ENCODE assay signal across 23 cellular contexts in genomic region chr2:234673961-234674759, GRCh38.
A peak's percentile ranks its signal among the peaks of the same experiment; 100 is the strongest.
DNase-seq lines count a peak whose midpoint lies in the region; ATAC-seq and TF ChIP-seq lines count a peak whose summit lies in the region.
"Had no signal": no experiment of that assay in that cellular context is flagged by ENCODE, and none has a peak within 500 bp of the region (broad histone marks: within the 10 kb centered on the region; RNA-seq: fewer than 3 reads in every experiment).

No MANE protein-coding gene starts in this region.

- TF ChIP-seq POLR2A in esophagus muscularis mucosa (IDR thresholded peaks at IDR 0.05; ENCODE audit: low read depth): no peak

- TF ChIP-seq EP300 in esophagus muscularis mucosa (IDR thresholded peaks at IDR 0.05): no peak

- ATAC-seq in HG02642 (IDR thresholded peaks at IDR 0.05; ENCODE audit: poor library complexity, unreplicated experiment): no peak

- H3K27ac ChIP-seq in esophagus muscularis mucosa (replicated peaks in 1 of 4) (no peak overlapping the region), neural progenitor cell (no peak overlapping the region)
- H3K27ac ChIP-seq: cardiac muscle cell, thoracic aorta had no signal

- H3K36me3 ChIP-seq in Caco-2 (ENCODE audit: control insufficient read depth, insufficient read depth, low read length): no peaks in the 10 kb centered on the region
- H3K36me3 ChIP-seq in esophagus muscularis mucosa: no peaks in the 10 kb centered on the region
- H3K36me3 ChIP-seq in neural progenitor cell: no peaks in the 10 kb centered on the region
- H3K36me3 ChIP-seq: adrenal gland, cardiac muscle cell, thoracic aorta had no signal

- peaks cover 11% of the 10 kb centered on the region for H3K4me1 Mint-ChIP-seq in Caco-2 (ENCODE audit: low read depth, unreplicated experiment)
- peaks cover 53% of the 10 kb centered on the region for H3K4me1 Mint-ChIP-seq in neural progenitor cell
- H3K4me1 Mint-ChIP-seq: CD4-positive, alpha-beta memory T cell; naive B cell had no signal

- H4K20me1 ChIP-seq in neural progenitor cell (ENCODE audit: low read depth): no peaks in the 10 kb centered on the region

- H3K9ac ChIP-seq in neural progenitor cell: no peak overlapping the region

- BruUV-seq in Caco-2 (replicated peaks; lab: Mats Ljungman, UMichigan): no TSS peak

- H3K36me3 Mint-ChIP-seq in Caco-2 (ENCODE audit: insufficient read depth, unreplicated experiment): no peaks in the 10 kb centered on the region
- H3K36me3 Mint-ChIP-seq in neural progenitor cell: no peaks in the 10 kb centered on the region
- H3K36me3 Mint-ChIP-seq: CD4-positive, alpha-beta memory T cell; naive B cell had no signal

- peaks cover 45% of the 10 kb centered on the region for H3F3A ChIP-seq in neural progenitor cell (ENCODE audit: low read depth)

- H3K27me3 Mint-ChIP-seq in Caco-2 (ENCODE audit: insufficient read depth, unreplicated experiment) (no peaks in the 10 kb centered on the region), neural progenitor cell (ENCODE audit: insufficient read depth, low read depth) (peaks cover 4% of the 10 kb centered on the region)
- H3K27me3 Mint-ChIP-seq: naive B cell had no signal

- DNase-seq in Caco-2 (no peak), M059J (ENCODE audit: low read depth) (peak; percentile 61), esophagus muscularis mucosa (ENCODE audit: extremely low spot score) (peak; percentile 74), neural progenitor cell (ENCODE audit: low spot score) (no peak), GM10266 (ENCODE audit: extremely low spot score) (no peak), GM03348 (ENCODE audit: low spot score) (no peak)
- DNase-seq: activated CD4-positive, alpha-beta T cell treated with anti-CD3 and anti-CD28 coated beads, Interleukin-2, amount 50 U/mL, for 48 hours; activated gamma-delta T cell; CD4-positive, alpha-beta memory T cell; dermis blood vessel endothelial cell; DMS79 treated with DMSO at 0.1 percent for 48 hours; naive B cell; NCI-H1048; NCI-H1930; NCI-H2227 treated with DMSO at 0.1 percent for 48 hours; NCI-H82; stimulated activated CD4-positive, alpha-beta T cell treated with anti-CD3 and anti-CD28 coated beads, Interleukin-1b, Interleukin-23, amount 100 ng/mL, for 48 hours; stimulated activated naive CD4-positive, alpha-beta T cell had no signal

- no peaks in the 10 kb centered on the region for H3K79me2 ChIP-seq in neural progenitor cell (ENCODE audit: low read depth)

- no peak overlapping the region for H3K4me3 ChIP-seq in Caco-2 (ENCODE audit: low read depth, low read length)
- no peak overlapping the region for H3K4me3 ChIP-seq in esophagus muscularis mucosa
- no peak overlapping the region for H3K4me3 ChIP-seq in neural progenitor cell
- H3K4me3 ChIP-seq: adrenal gland, cardiac muscle cell, thoracic aorta had no signal

- WGBS in esophagus muscularis mucosa: 100% methylated on average over 1 of the region's 1 CpG

- H2AFZ ChIP-seq in neural progenitor cell (replicated peaks): no peak overlapping the region

- H3K27ac Mint-ChIP-seq in Caco-2 (ENCODE audit: unreplicated experiment) (peak overlapping the region; percentile 78), neural progenitor cell (peak overlapping the region; percentile 33)
- H3K27ac Mint-ChIP-seq: CD4-positive, alpha-beta memory T cell; naive B cell; T-helper 2 cell treated with Interferon-gamma antibody and Interleukin-4, amounts not matched to agents 5 μg/mL and 100 μg/mL, for 36 hours had no signal

- POLR2A ChIA-PET in Caco-2 (lab: Charles Lee): interaction anchor here (0.6 kb wide), 1 partner anchor 871 kb away, joined by 8 read pairs; no protein-coding TSS in a partner anchor

- no peak for TF ChIP-seq CTCF in Caco-2 (IDR thresholded peaks at IDR 0.05; ENCODE audit: insufficient read depth in 1 of 2, low read depth in 1 of 2, low read length in 1 of 2, severe bottlenecking in 1 of 2, unreplicated experiment in 1 of 2)
- no peak for TF ChIP-seq CTCF in esophagus muscularis mucosa (IDR thresholded peaks at IDR 0.05)
- TF ChIP-seq CTCF in neural progenitor cell (IDR thresholded peaks at IDR 0.05): no peak
- TF ChIP-seq CTCF in GM10266 (IDR thresholded peaks at IDR 0.05; ENCODE audit: control insufficient read depth, insufficient read depth, low read depth, missing control alignments): no peak

- H3K4me1 ChIP-seq in Caco-2: peaks cover 24% of the 10 kb centered on the region
- peaks cover 0 to 1% (median under 1%) of the 10 kb centered on the region in 4 donors for H3K4me1 ChIP-seq in esophagus muscularis mucosa
- peaks cover 54% of the 10 kb centered on the region for H3K4me1 ChIP-seq in neural progenitor cell

- intact Hi-C loops in Caco-2 (cut with micrococcal nuclease; ENCODE audit: unreplicated experiment): no loop called here
- intact Hi-C loops in esophagus muscularis mucosa (cut with DNase I): no loop called here

- H3K9me3 ChIP-seq in Caco-2 (no peaks in the 10 kb centered on the region), esophagus muscularis mucosa (no peaks in the 10 kb centered on the region), neural progenitor cell (ENCODE audit: low read depth) (no peaks in the 10 kb centered on the region)
- H3K9me3 ChIP-seq: adrenal gland, thoracic aorta had no signal

- H3K4me2 ChIP-seq in neural progenitor cell: no peak overlapping the region

- CTCF ChIA-PET in Caco-2 (lab: Charles Lee): no interaction called here

- H3K9me3 Mint-ChIP-seq in Caco-2 (ENCODE audit: unreplicated experiment): no peaks in the 10 kb centered on the region
- peaks cover 20% of the 10 kb centered on the region for H3K9me3 Mint-ChIP-seq in neural progenitor cell
- H3K9me3 Mint-ChIP-seq: CD4-positive, alpha-beta memory T cell; naive B cell; T-helper 2 cell treated with Interferon-gamma antibody and Interleukin-4, amounts not matched to agents 5 μg/mL and 100 μg/mL, for 36 hours had no signal

- H3K27me3 ChIP-seq in Caco-2 (replicated peaks; ENCODE audit: control insufficient read depth, insufficient read depth, low read length) (no peaks in the 10 kb centered on the region), esophagus muscularis mucosa (no peaks in the 10 kb centered on the region), neural progenitor cell (no peaks in the 10 kb centered on the region)
- H3K27me3 ChIP-seq: adrenal gland, cardiac muscle cell had no signal

- no peak overlapping the region for H3K4me3 Mint-ChIP-seq in Caco-2 (ENCODE audit: unreplicated experiment)
- H3K4me3 Mint-ChIP-seq in neural progenitor cell: no peak overlapping the region
- H3K4me3 Mint-ChIP-seq: CD4-positive, alpha-beta memory T cell; naive B cell; T-helper 2 cell treated with Interferon-gamma antibody and Interleukin-4, amounts not matched to agents 5 μg/mL and 100 μg/mL, for 36 hours had no signal

Comparison
In these comparisons a context has a peak if more than half of its experiments do, and no peak if none do; other contexts are left out.
1. DNase-seq: peak in M059J (single experiment) and esophagus muscularis mucosa (single experiment); none in Caco-2 (0 of 2), neural progenitor cell (single experiment), GM10266 (single experiment) and GM03348 (single experiment).